In the genomic region with DNA sequence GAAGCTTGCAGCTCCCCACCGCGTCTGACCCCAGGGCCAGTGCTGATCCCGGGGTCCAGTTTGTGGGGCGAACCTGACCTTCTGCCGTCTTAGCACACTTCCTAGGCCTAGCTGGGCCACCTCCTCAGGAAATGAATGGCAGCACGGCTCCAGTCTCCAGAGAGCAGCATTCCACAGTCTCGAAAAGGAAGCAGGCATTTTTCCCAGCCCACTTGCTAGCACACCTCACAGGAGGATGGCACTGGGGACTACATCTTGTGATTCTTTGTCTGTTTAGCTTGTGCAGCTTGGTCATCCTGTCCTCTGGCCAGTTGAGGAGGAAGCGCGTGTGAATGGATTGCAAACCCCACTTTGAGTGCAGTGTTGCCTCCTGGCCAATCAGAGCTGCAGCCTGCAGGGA, we compare ENCODE assay signal across 22 cellular contexts.
"Had no signal": no experiment of that assay in that cellular context is flagged by ENCODE, and none has a peak within 500 bp of the region (broad histone marks: within the 10 kb centered on the region; RNA-seq: fewer than 3 reads in every experiment).

No MANE protein-coding gene starts in this region.

- H2AFZ ChIP-seq: neural progenitor cell had no signal

- H3K4me3 ChIP-seq: left ventricle myocardium inferior, lung, neural progenitor cell, ovary, prostate gland, skin epidermis, tibial nerve, vagina had no signal

- H3K36me3 ChIP-seq: left ventricle myocardium inferior, neural progenitor cell, ovary, prostate gland, tibial nerve, vagina had no signal

- H3K4me2 ChIP-seq: neural progenitor cell had no signal

- H3K4me1 Mint-ChIP-seq: naive B cell; natural killer cell; stimulated activated effector memory CD8-positive, alpha-beta T cell treated with anti-CD3 and anti-CD28 coated beads, Interleukin-12 subunit alpha, Interleukin-12 subunit beta, amount 100 ng/mL, for 72 hours had no signal

- H3K36me3 Mint-ChIP-seq: mesothelial cell of epicardium; naive B cell; natural killer cell; neural progenitor cell; stimulated activated effector memory CD8-positive, alpha-beta T cell treated with anti-CD3 and anti-CD28 coated beads, Interleukin-12 subunit alpha, Interleukin-12 subunit beta, amount 100 ng/mL, for 72 hours; type B pancreatic cell had no signal

- ATAC-seq: natural killer cell; right cardiac atrium; sciatic nerve; stimulated activated effector memory CD8-positive, alpha-beta T cell treated with anti-CD3 and anti-CD28 coated beads, Interleukin-12 subunit alpha, Interleukin-12 subunit beta, amount 100 ng/mL, for 72 hours had no signal

- H3K9me3 ChIP-seq: ovary, prostate gland, vagina had no signal

- H3K27ac Mint-ChIP-seq: mesothelial cell of epicardium; naive B cell; natural killer cell; nephron progenitor cell; neural progenitor cell; stimulated activated effector memory CD8-positive, alpha-beta T cell treated with anti-CD3 and anti-CD28 coated beads, Interleukin-12 subunit alpha, Interleukin-12 subunit beta, amount 100 ng/mL, for 72 hours; stimulated activated naive CD8-positive, alpha-beta T cell treated with anti-CD3 and anti-CD28 coated beads, Interleukin-15, Interleukin-2, amounts not matched to agents 100 ng/mL and 50 ng/mL, for 24 hours; type B pancreatic cell had no signal

- H3K9ac ChIP-seq: neural progenitor cell had no signal

- H3K27me3 ChIP-seq: neural progenitor cell, ovary, tibial nerve, vagina had no signal

- H3K27ac ChIP-seq: left ventricle myocardium inferior, neural progenitor cell, ovary, prostate gland, skin epidermis, tibial nerve, vagina had no signal

- H3K4me1 ChIP-seq: left ventricle myocardium inferior, neural progenitor cell, prostate gland, tibial nerve, vagina had no signal

- H3K27me3 Mint-ChIP-seq: naive B cell; stimulated activated naive CD8-positive, alpha-beta T cell treated with anti-CD3 and anti-CD28 coated beads, Interleukin-15, Interleukin-2, amounts not matched to agents 100 ng/mL and 50 ng/mL, for 24 hours had no signal

- H3K4me3 Mint-ChIP-seq: mesothelial cell of epicardium; naive B cell; natural killer cell; nephron progenitor cell; neural progenitor cell; stimulated activated effector memory CD8-positive, alpha-beta T cell treated with anti-CD3 and anti-CD28 coated beads, Interleukin-12 subunit alpha, Interleukin-12 subunit beta, amount 100 ng/mL, for 72 hours; stimulated activated naive CD8-positive, alpha-beta T cell treated with anti-CD3 and anti-CD28 coated beads, Interleukin-15, Interleukin-2, amounts not matched to agents 100 ng/mL and 50 ng/mL, for 24 hours; type B pancreatic cell had no signal

- DNase-seq: hypothalamus; islet precursor cell; left ventricle myocardium inferior; mesendoderm; naive B cell; natural killer cell; nephron progenitor cell; ovary; right cardiac atrium; stimulated activated CD4-positive, alpha-beta T cell treated with anti-CD3 and anti-CD28 coated beads, Interleukin-4, amount 100 ng/mL, for 24 hours; stimulated activated naive CD4-positive, alpha-beta T cell had no signal
